Comparison of ENCODE assay signal across 10 cellular contexts in the genomic region with DNA sequence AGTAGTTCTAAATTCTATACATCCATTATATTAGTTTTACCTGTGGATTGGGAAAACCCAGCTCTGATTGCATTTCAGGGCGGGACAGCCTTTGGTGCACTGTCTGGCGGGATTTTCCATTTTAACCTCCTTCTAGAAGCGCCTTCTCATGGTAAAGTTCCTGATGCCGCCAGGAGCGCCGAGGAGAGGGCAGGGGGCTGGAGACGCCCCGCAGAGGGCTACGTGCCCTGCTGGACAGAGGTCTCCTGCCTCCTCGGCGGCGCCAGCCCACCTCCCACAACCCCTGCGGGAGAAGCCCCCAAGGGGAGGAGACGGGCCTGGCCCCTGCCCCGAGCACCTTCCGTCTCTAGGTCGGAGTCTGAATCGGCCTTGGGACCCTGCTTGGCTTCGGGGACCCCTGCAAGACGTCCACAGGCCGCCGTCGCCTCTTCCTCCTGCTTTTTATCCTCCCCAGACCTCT. TPM values are rescaled to one million over a fixed set of nuclear protein-coding genes. Genes with fewer than 3 reads are reported as not detected.
DNase-seq lines count a peak whose midpoint lies in the region; ATAC-seq and TF ChIP-seq lines count a peak whose summit lies in the region.
"Had no signal": no experiment of that assay in that cellular context is flagged by ENCODE, and none has a peak within 500 bp of the region (broad histone marks: within the 10 kb centered on the region; RNA-seq: fewer than 3 reads in every experiment).

No MANE protein-coding gene starts in this region.

- H3K9me3 ChIP-seq in Karpas-422 (ENCODE audit: low read length) (no peaks in the 10 kb centered on the region), ectodermal cell (ENCODE audit: control insufficient read depth, low read length) (no peaks in the 10 kb centered on the region)

- peak overlapping the region; percentile 82 for H3K4me3 Mint-ChIP-seq in osteocyte (ENCODE audit: unreplicated experiment)

- H3K4me3 ChIP-seq in GM12864 (ENCODE audit: low read depth, low read length) (peak overlapping the region; percentile 25; the same call in 1 of the 2 replicates), Karpas-422 (ENCODE audit: low read length) (peak overlapping the region; percentile 68), ectodermal cell (ENCODE audit: insufficient read depth, low read depth, low read length) (peak overlapping the region; percentile 69)

- DNase-seq in GM12864 (ENCODE audit: low read depth) (no peak), Karpas-422 (no peak), osteocyte (ENCODE audit: extremely low spot score, unreplicated experiment) (no peak), OCI-M2 (lab: John Stamatoyannopoulos, UW; ENCODE audit: unreplicated experiment) (no peak), superior temporal gyrus (ENCODE audit: extremely low spot score) (no peak)
- no peak for DNase-seq in stimulated activated naive CD4-positive, alpha-beta T cell treated with Interleukin-2 at 50 U/mL for 16 hours (lab: John Stamatoyannopoulos, UW)

- 3 to 4% methylated on average over 23 of the region's 23 CpGs for WGBS in ectodermal cell, 2 experiments

- no peaks in the 10 kb centered on the region for H3K9me3 Mint-ChIP-seq in osteocyte (ENCODE audit: unreplicated experiment)

- no peak for ATAC-seq in HG02798 (IDR thresholded peaks at IDR 0.05; ENCODE audit: poor library complexity, unreplicated experiment)

- no peaks in the 10 kb centered on the region for H4K20me1 ChIP-seq in Karpas-422 (ENCODE audit: insufficient read depth, low read depth, low read length)

- no peaks in the 10 kb centered on the region for H3K27me3 Mint-ChIP-seq in osteocyte (ENCODE audit: unreplicated experiment)

- H3K36me3 ChIP-seq in Karpas-422 (ENCODE audit: insufficient read depth, low read length): no peaks in the 10 kb centered on the region
- no peaks in the 10 kb centered on the region for H3K36me3 ChIP-seq in ectodermal cell (ENCODE audit: control insufficient read depth, insufficient read depth, low read length)

- H2AFZ ChIP-seq in Karpas-422 (ENCODE audit: low read length): 0 out of 2 replicates have a peak overlapping the region, but pooled peaks have one; percentile 15

- H3K4me1 ChIP-seq in Karpas-422 (ENCODE audit: low read length) (peaks cover 25% of the 10 kb centered on the region), ectodermal cell (ENCODE audit: control insufficient read depth, insufficient read depth, low read length) (peaks cover 29% of the 10 kb centered on the region)

- H3K27me3 ChIP-seq in Karpas-422 (ENCODE audit: low read length) (no peaks in the 10 kb centered on the region), ectodermal cell (ENCODE audit: control insufficient read depth, insufficient read depth, low read length, poor library complexity, severe bottlenecking) (no peaks in the 10 kb centered on the region)

- peaks cover 33% of the 10 kb centered on the region for H3K4me1 Mint-ChIP-seq in osteocyte (ENCODE audit: unreplicated experiment)

- H3K9ac ChIP-seq in Karpas-422 (ENCODE audit: low read length): peak overlapping the region; percentile 70
- H3K9ac ChIP-seq: KMS-11 had no signal

- no peaks in the 10 kb centered on the region for H3K9me2 ChIP-seq in Karpas-422 (replicated peaks; ENCODE audit: insufficient read depth, low read length)

- H3K27ac ChIP-seq in Karpas-422 (ENCODE audit: low read length) (no peak overlapping the region), ectodermal cell (ENCODE audit: insufficient read depth, low read depth, low read length, poor library complexity, severe bottlenecking) (peak overlapping the region; percentile 93)
- H3K27ac ChIP-seq: KMS-11 had no signal

- TF ChIP-seq CTCF in GM12864 (IDR thresholded peaks at IDR 0.05; ENCODE audit: low read depth, low read length, missing control alignments) (no peak), osteocyte (IDR thresholded peaks at IDR 0.05) (no peak)

- peak overlapping the region; percentile 82 for H3K4me2 ChIP-seq in Karpas-422 (ENCODE audit: low read depth, low read length, poor library complexity, severe bottlenecking)
- H3K4me2 ChIP-seq: KMS-11 had no signal

- peak overlapping the region; percentile 95 for H3K27ac Mint-ChIP-seq in osteocyte (ENCODE audit: unreplicated experiment)

- no peaks in the 10 kb centered on the region for H3K79me2 ChIP-seq in Karpas-422 (ENCODE audit: low read length)

- H3K36me3 Mint-ChIP-seq in osteocyte (ENCODE audit: unreplicated experiment): no peaks in the 10 kb centered on the region

RNA-seq across cellular contexts. Expression of gene P2RX6, which starts 1.2 kb away (rescaled TPM):
- 1.6 and 2.0 TPM in 2 replicates for total RNA-seq in Karpas-422 (2014; rRNA removed; shearing (Covaris generic); ENCODE audit: low replicate concordance)
- 2.6 TPM for polyA plus RNA-seq in ectodermal cell (2013, experiment 1 of 4)
- polyA plus RNA-seq in ectodermal cell (2013, experiment 2 of 4): 2.1 TPM
- polyA plus RNA-seq in ectodermal cell (2013, experiment 3 of 4): 1.9 TPM
- 2.6 TPM for polyA plus RNA-seq in ectodermal cell (2013, experiment 4 of 4)
- total RNA-seq in osteocyte: 2.6 and 3.5 TPM in 2 replicates

RNA-seq across cellular contexts. Expression of gene THAP7, which starts 11.9 kb away (rescaled TPM):
- 33.7 and 43.9 TPM in 2 replicates for total RNA-seq in Karpas-422 (2014; rRNA removed; shearing (Covaris generic); ENCODE audit: low replicate concordance)
- 31.1 TPM for polyA plus RNA-seq in ectodermal cell (2013, experiment 1 of 4)
- polyA plus RNA-seq in ectodermal cell (2013, experiment 2 of 4): 38.6 TPM
- 27.1 TPM for polyA plus RNA-seq in ectodermal cell (2013, experiment 3 of 4)
- 31.5 TPM for polyA plus RNA-seq in ectodermal cell (2013, experiment 4 of 4)
- 24.8 and 27.0 TPM in 2 replicates for total RNA-seq in osteocyte

RNA-seq across cellular contexts. Expression of gene SLC7A4, which starts 18.6 kb away (rescaled TPM):
- not detected in 2 replicates for total RNA-seq in Karpas-422 (2014; rRNA removed; shearing (Covaris generic); ENCODE audit: low replicate concordance)
- 0.28 TPM for polyA plus RNA-seq in ectodermal cell (2013, experiment 1 of 4)
- polyA plus RNA-seq in ectodermal cell (2013, experiment 2 of 4): 0.43 TPM
- polyA plus RNA-seq in ectodermal cell (2013, experiment 3 of 4): not detected
- 0.45 TPM for polyA plus RNA-seq in ectodermal cell (2013, experiment 4 of 4)
- not detected in 2 replicates for total RNA-seq in osteocyte

RNA-seq across cellular contexts. Expression of gene LZTR1, which starts 31.7 kb away (rescaled TPM):
- total RNA-seq in Karpas-422 (2014; rRNA removed; shearing (Covaris generic); ENCODE audit: low replicate concordance): 22.4 and 48.8 TPM in 2 replicates
- polyA plus RNA-seq in ectodermal cell (2013, experiment 1 of 4): 54.3 TPM
- 56.9 TPM for polyA plus RNA-seq in ectodermal cell (2013, experiment 2 of 4)
- 33.7 TPM for polyA plus RNA-seq in ectodermal cell (2013, experiment 3 of 4)
- 37.1 TPM for polyA plus RNA-seq in ectodermal cell (2013, experiment 4 of 4)
- total RNA-seq in osteocyte: 89.4 and 91.5 TPM in 2 replicates

RNA-seq across cellular contexts. Expression of gene LRRC74B, which starts 32.0 kb away (rescaled TPM):
- not detected in 2 replicates for total RNA-seq in Karpas-422 (2014; rRNA removed; shearing (Covaris generic); ENCODE audit: low replicate concordance)
- not detected for polyA plus RNA-seq in ectodermal cell (2013, experiment 1 of 4)
- polyA plus RNA-seq in ectodermal cell (2013, experiment 2 of 4): not detected
- not detected for polyA plus RNA-seq in ectodermal cell (2013, experiment 3 of 4)
- not detected for polyA plus RNA-seq in ectodermal cell (2013, experiment 4 of 4)
- total RNA-seq in osteocyte: not detected in 2 replicates
- total RNA-seq: renal cortical epithelial cell had no signal
